8 cellular contexts compared by ENCODE assay signal in genomic region chr4:89056292-89056952, GRCh38. TPM values are rescaled to one million over a fixed set of nuclear protein-coding genes. Genes with fewer than 3 reads are reported as not detected.
DNase-seq lines count a peak whose midpoint lies in the region; ATAC-seq and TF ChIP-seq lines count a peak whose summit lies in the region.

No MANE protein-coding gene starts in this region.

- no peak overlapping the region for H3K27ac ChIP-seq in aorta (ENCODE audit: low read depth in 1 of 2, low read length in 2 of 2)

- DNase-seq in Right ventricle myocardium inferior (ENCODE audit: missing footprints) (no peak), cardiac septum (ENCODE audit: low spot score) (no peak), astrocyte of the spinal cord (ENCODE audit: low read depth, low spot score) (peak; percentile 11), left lobe of liver (ENCODE audit: low spot score) (no peak), aorta (no peak), NOMO-1 treated with dmso at 0.1 percent for 144 hours (lab: John Stamatoyannopoulos, UW; ENCODE audit: unreplicated experiment) (no peak), NCI-H774 (lab: John Stamatoyannopoulos, UW) (no peak)
- no peak for DNase-seq in activated effector memory CD4-positive, alpha-beta T cell treated with Interleukin-2 at 50 U/mL for 16 hours

- TF ChIP-seq CTCF in astrocyte of the spinal cord (IDR thresholded peaks at IDR 0.05; ENCODE audit: low read depth, low read length), result no peak

- H3K4me1 ChIP-seq in aorta (ENCODE audit: control insufficient read depth in 1 of 2, insufficient read depth in 2 of 2, low read length in 2 of 2), result no peaks in the 10 kb centered on the region

- H3K27me3 ChIP-seq in aorta (ENCODE audit: control insufficient read depth in 1 of 2, insufficient read depth in 2 of 2, low read length in 1 of 2), result no peaks in the 10 kb centered on the region

- H3K36me3 ChIP-seq in aorta (ENCODE audit: control insufficient read depth in 1 of 2, insufficient read depth in 2 of 2, low read length in 1 of 2), result no peaks in the 10 kb centered on the region

- H3K4me3 ChIP-seq in astrocyte of the spinal cord (ENCODE audit: low read depth, low read length), result peak overlapping the region; percentile 61
- H3K4me3 ChIP-seq in aorta (ENCODE audit: low read length in 2 of 2), result peak overlapping the region; percentile 58 to 99

- in situ Hi-C loops in astrocyte of the spinal cord (cut with HindIII; ENCODE audit: low sequenced_read_pairs), result no loop called here

- ATAC-seq in Right ventricle myocardium inferior (peak; percentile 78), left lobe of liver (peak; percentile 68), aorta (ENCODE audit: low FRiP score) (peak; percentile 87)

- no peaks in the 10 kb centered on the region for H3K9me3 ChIP-seq in aorta (ENCODE audit: control insufficient read depth, low read length)

- intact Hi-C loops in Right ventricle myocardium inferior (cut with DNase I), result loop anchor here (2.0 kb wide), 1 partner anchor 54 kb away; the partner anchor contains the start of gene TIGD2
- intact Hi-C loops in cardiac septum (cut with DNase I), result loop anchor here (5.0 kb wide), 1 partner anchor 56 kb away; the partner anchor contains the start of gene TIGD2
- intact Hi-C loops in aorta (cut with DNase I), result loop anchor here (5.0 kb wide), 1 partner anchor 56 kb away; the partner anchor contains the start of gene TIGD2 (in 2 of the 2)

- WGBS in aorta, 2 donors, result 4 to 6% methylated on average over 2 of the region's 2 CpGs

RNA-seq across cellular contexts. Expression of gene FAM13A, which starts 0.6 kb away (rescaled TPM):
- total RNA-seq in Right ventricle myocardium inferior, result 17.3 TPM
- 6.6 TPM for total RNA-seq in cardiac septum
- total RNA-seq in left lobe of liver, result 70.2 TPM
- total RNA-seq in aorta, result 10 to 100 TPM; 27.8 to 60.3 TPM
- 10 to 100 TPM in 1 of 2 donors, 1 to 10 TPM in 1; 9.0 to 19.3 TPM for polyA plus RNA-seq in aorta

RNA-seq across cellular contexts. Expression of gene TIGD2, which starts 54.9 kb away (rescaled TPM):
- 2.3 TPM for total RNA-seq in Right ventricle myocardium inferior
- total RNA-seq in cardiac septum, result 1.5 TPM
- total RNA-seq in left lobe of liver, result 14.4 TPM
- total RNA-seq in aorta, result 1 to 10 TPM; 1.5 to 2.2 TPM
- polyA plus RNA-seq in aorta, result 1 to 10 TPM; 1.2 to 1.5 TPM
